ENCODE assay signal across 18 cellular contexts in the genomic region with DNA sequence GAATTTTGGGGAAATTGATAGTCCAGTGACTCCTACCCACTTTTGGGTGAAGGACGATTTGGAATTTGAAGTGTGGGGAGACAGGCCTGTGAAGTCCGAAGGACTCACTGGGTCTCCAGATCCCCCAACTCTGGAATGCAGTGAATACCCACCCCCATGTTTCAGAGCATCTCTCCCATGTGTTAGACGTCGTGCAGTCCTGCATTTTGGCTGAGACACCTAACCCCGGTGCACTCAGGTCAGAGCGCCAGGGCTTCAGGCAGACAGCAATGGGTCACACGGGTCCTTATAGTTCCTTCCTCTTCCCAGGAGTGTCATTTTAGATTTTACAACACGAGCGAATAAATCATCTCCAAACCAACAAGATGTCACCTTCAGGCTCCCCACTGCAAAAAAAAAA. TPM values are rescaled to one million over a fixed set of nuclear protein-coding genes. Genes with fewer than 3 reads are reported as not detected.
DNase-seq lines count a peak whose midpoint lies in the region; ATAC-seq, FAIRE-seq and TF ChIP-seq lines count a peak whose summit lies in the region.
"Had no signal": no experiment of that assay in that cellular context is flagged by ENCODE, and none has a peak within 500 bp of the region (broad histone marks: within the 10 kb centered on the region; RNA-seq: fewer than 3 reads in every experiment).

No MANE protein-coding gene starts in this region.

- H3K36me3 ChIP-seq in right atrium auricular region: no peaks in the 10 kb centered on the region
- no peaks in the 10 kb centered on the region for H3K36me3 ChIP-seq in ovary
- H3K36me3 ChIP-seq in Karpas-422 (ENCODE audit: insufficient read depth, low read length): no peaks in the 10 kb centered on the region

- TF ChIP-seq POLR2A in ovary (IDR thresholded peaks at IDR 0.05) (no peak), H54 (IDR thresholded peaks at IDR 0.05; ENCODE audit: low read depth, low read length) (no peak)

- no peak overlapping the region for H3K9ac ChIP-seq in Karpas-422 (ENCODE audit: low read length)

- FAIRE-seq in H54 (lab: Jason Lieb, UNC): no peak
- FAIRE-seq: A549, small intestine had no signal

- no peak overlapping the region for H3K4me2 ChIP-seq in Karpas-422 (ENCODE audit: low read depth, low read length, poor library complexity, severe bottlenecking)
- H3K4me2 ChIP-seq: A549 had no signal

- no peaks in the 10 kb centered on the region for H4K20me1 ChIP-seq in Karpas-422 (ENCODE audit: insufficient read depth, low read depth, low read length)

- peak overlapping the region; percentile 2 to 35 for H3K27ac ChIP-seq in right atrium auricular region
- no peak overlapping the region for H3K27ac ChIP-seq in ovary
- H3K27ac ChIP-seq in Karpas-422 (ENCODE audit: low read length): no peak overlapping the region
- H3K27ac ChIP-seq: A549 had no signal

- H3K9me2 ChIP-seq in Karpas-422 (replicated peaks; ENCODE audit: insufficient read depth, low read length): no peaks in the 10 kb centered on the region

- H3K4me3 ChIP-seq in right atrium auricular region (no peak overlapping the region), fibroblast of mammary gland (ENCODE audit: control insufficient read depth, low read depth, low read length) (peak overlapping the region; percentile 97), ovary (peak overlapping the region; percentile 21), Karpas-422 (ENCODE audit: low read length) (no peak overlapping the region)
- H3K4me3 ChIP-seq: A549 had no signal

- DNase-seq in right atrium auricular region (ENCODE audit: low spot score) (no peak), cardiac septum (ENCODE audit: low spot score) (no peak), fibroblast of mammary gland (ENCODE audit: low read depth) (no peak), ovary (no peak), H54 (ENCODE audit: insufficient read length, low spot score) (no peak), Karpas-422 (no peak)
- DNase-seq in activated CD4-positive, CD25-positive, alpha-beta regulatory T cell (lab: John Stamatoyannopoulos, UW): no peak
- DNase-seq: activated CD4-positive, alpha-beta memory T cell treated with anti-CD3 and anti-CD28 coated beads for 36 hours; activated naive CD8-positive, alpha-beta T cell treated with anti-CD3 and anti-CD28 coated beads for 36 hours; activated T-cell treated with anti-CD3 and anti-CD28 coated beads, Interleukin-2, amount 50 U/mL, for 4 hours; CD8-positive, alpha-beta memory T cell; kidney glomerular epithelial cell; NCI-H2171 had no signal

- H3K4me1 ChIP-seq in right atrium auricular region: peaks cover 0 to 13% of the 10 kb centered on the region in 2 donors
- peaks cover 2% of the 10 kb centered on the region for H3K4me1 ChIP-seq in ovary (ENCODE audit: insufficient read depth)
- no peaks in the 10 kb centered on the region for H3K4me1 ChIP-seq in Karpas-422 (ENCODE audit: low read length)
- H3K4me1 ChIP-seq: A549 had no signal

- TF ChIP-seq EP300 in ovary (IDR thresholded peaks at IDR 0.05): no peak

- H2AFZ ChIP-seq in Karpas-422 (ENCODE audit: low read length): no peak overlapping the region

- no peaks in the 10 kb centered on the region for H3K79me2 ChIP-seq in Karpas-422 (ENCODE audit: low read length)

- ATAC-seq in GM18907 (IDR thresholded peaks at IDR 0.05; ENCODE audit: unreplicated experiment): no peak
- ATAC-seq: A549; activated T-cell treated with anti-CD3 and anti-CD28 coated beads, Interleukin-2, amount 50 U/mL, for 4 hours; Panc1; stimulated activated memory B cell treated with anti-CD40 and anti-IgM and Interleukin-4, amounts not matched to agents 10 μg/mL and 1 μg/mL and 100 μg/mL, for 72 hours had no signal

- H3K9me3 ChIP-seq in right atrium auricular region (no peaks in the 10 kb centered on the region), ovary (no peaks in the 10 kb centered on the region), Karpas-422 (ENCODE audit: low read length) (no peaks in the 10 kb centered on the region)
- H3K9me3 ChIP-seq: A549 had no signal

- TF ChIP-seq CTCF in right atrium auricular region (IDR thresholded peaks at IDR 0.05): no peak
- no peak for TF ChIP-seq CTCF in fibroblast of mammary gland (conservative IDR thresholded peaks at IDR 0.05; ENCODE audit: control insufficient read depth, insufficient read depth, low read depth, low read length)
- TF ChIP-seq CTCF in ovary (IDR thresholded peaks at IDR 0.05): no peak

- peaks cover 0 to 14% of the 10 kb centered on the region in 2 donors for H3K27me3 ChIP-seq in right atrium auricular region
- H3K27me3 ChIP-seq in ovary: no peaks in the 10 kb centered on the region
- H3K27me3 ChIP-seq in Karpas-422 (ENCODE audit: low read length): no peaks in the 10 kb centered on the region

- intact Hi-C loops in cardiac septum (cut with DNase I): loop anchor here (10.0 kb wide), 2 partner anchors 654 to 744 kb away; no protein-coding TSS in a partner anchor
- intact Hi-C loops in ovary (cut with DNase I): loop anchor here in 3 of 4 donors (10.0 kb wide), 3 partner anchors 84 to 454 kb away; no protein-coding TSS in a partner anchor

- whole genome bisulfite sequencing in ovary, 3 donors: 54 to 82% (median 80%) methylated on average over 9 of the region's 9 CpGs

RNA-seq across cellular contexts. Expression of gene PRRX1, which starts 5.1 kb away (rescaled TPM):
- total RNA-seq in right atrium auricular region (10 to 100 TPM; 23.9 to 55.1 TPM), cardiac septum (124 TPM), ovary (10 to 100 TPM; 36.6 to 64.9 (median 60.8) TPM)
- 10 to 100 TPM; 31.2 to 80.3 TPM for polyA plus RNA-seq in ovary
- not detected in 2 replicates for total RNA-seq in Karpas-422 (2014; rRNA removed; shearing (Covaris generic); ENCODE audit: low replicate concordance)
- total RNA-seq: activated CD4-positive, alpha-beta memory T cell treated with anti-CD3 and anti-CD28 coated beads for 36 hours; activated naive CD8-positive, alpha-beta T cell treated with anti-CD3 and anti-CD28 coated beads for 36 hours; activated T-cell treated with anti-CD3 and anti-CD28 coated beads, Interleukin-2, amount 50 U/mL, for 4 hours; CD8-positive, alpha-beta memory T cell had no signal
- polyA plus RNA-seq: CD8-positive, alpha-beta memory T cell had no signal

Comparison
In these comparisons a context has a peak if more than half of its experiments do, and no peak if none do; other contexts are left out.
1. H3K27ac ChIP-seq: peak in right atrium auricular region (2 of 2); none in ovary (0 of 2) and Karpas-422 (single experiment).
2. H3K4me3 ChIP-seq: peak in fibroblast of mammary gland (single experiment) and ovary (single experiment); none in right atrium auricular region (0 of 2) and Karpas-422 (single experiment).
3. RNA of gene PRRX1, which starts 5.1 kb away (total RNA-seq): 124 TPM in cardiac septum (single experiment), 36.6 to 64.9 TPM in ovary and 23.9 to 55.1 TPM in right atrium auricular region; not detected in Karpas-422; every median in the first group is over 10 times any median in the second.